Comparison of ENCODE assay signal across 1 cellular context in genomic region chr4:153511104-153511503, GRCh38.
TF ChIP-seq lines count a peak whose summit lies in the region.

No MANE protein-coding gene starts in this region.

TF ChIP-seq in GM12878, 131 proteins besides CTCF, POLR2A, EP300 and RAD21 (continued from another document):
- no peak for TF ChIP-seq ELK1 (IDR thresholded peaks at IDR 0.05; ENCODE audit: low read depth, low read length)
